37 cellular contexts compared by ENCODE assay signal in genomic region chr10:44308935-44309334, GRCh38.
"Had no signal": no experiment of that assay in that cellular context is flagged by ENCODE, and none has a peak within 500 bp of the region (broad histone marks: within the 10 kb centered on the region; RNA-seq: fewer than 3 reads in every experiment).

No MANE protein-coding gene starts in this region.

- H3K9me3 Mint-ChIP-seq: activated CD4-positive, alpha-beta T cell treated with anti-CD3 and anti-CD28 coated beads, Interleukin-2, amount 10 ng/mL, durations not matched to agents 7 days and 5 days had no signal

- H3K27ac ChIP-seq: brain microvascular endothelial cell, PC-9, RWPE1, VCaP had no signal

- H3K4me3 ChIP-seq: MG63, PC-9 had no signal

- H3K36me3 ChIP-seq: brain microvascular endothelial cell, MG63 had no signal

- H3K4me3 Mint-ChIP-seq: activated B cell treated with CpG ODN at 0.5 μM for 24 hours; activated CD4-positive, alpha-beta T cell treated with anti-CD3 and anti-CD28 coated beads, Interleukin-2, amount 10 ng/mL, durations not matched to agents 7 days and 5 days; activated CD8-positive, alpha-beta memory T cell treated with anti-CD3 and anti-CD28 coated beads, Interleukin-2, amount 10 ng/mL, durations not matched to agents 7 days and 5 days; activated naive CD8-positive, alpha-beta T cell treated with anti-CD3 and anti-CD28 coated beads for 36 hours; activated T-helper 17 cell treated with anti-CD3 and anti-CD28 coated beads, Interleukin-2, amount 50 U/mL, for 72 hours had no signal

- ATAC-seq: activated CD8-positive, alpha-beta memory T cell treated with anti-CD3 and anti-CD28 coated beads, Interleukin-2, amount 10 ng/mL, durations not matched to agents 7 days and 5 days; activated T-helper 17 cell treated with anti-CD3 and anti-CD28 coated beads, Interleukin-2, amount 50 U/mL, for 72 hours; Right ventricle myocardium inferior had no signal

- DNase-seq: activated B cell treated with CpG ODN at 0.5 μM for 24 hours; activated CD4-positive, alpha-beta T cell treated with anti-CD3 and anti-CD28 coated beads for 1 hour; activated CD4-positive, alpha-beta T cell treated with anti-CD3 and anti-CD28 coated beads, Interleukin-2, amount 10 ng/mL, durations not matched to agents 7 days and 5 days; activated CD4-positive, alpha-beta T cell treated with anti-CD3 and anti-CD28 coated beads, Interleukin-2, amount 50 U/mL, for 48 hours; activated CD8-positive, alpha-beta memory T cell treated with anti-CD3 and anti-CD28 coated beads for 24 hours; activated CD8-positive, alpha-beta memory T cell treated with anti-CD3 and anti-CD28 coated beads, Interleukin-2, amount 10 ng/mL, durations not matched to agents 7 days and 5 days; activated CD8-positive, alpha-beta memory T cell treated with anti-CD3 and anti-CD28 coated beads, Interleukin-2, amount 50 U/mL, for 48 hours; activated effector memory CD4-positive, alpha-beta T cell treated with anti-CD3 and anti-CD28 coated beads, Interleukin-2, amount 50 U/mL, for 16 hours; activated naive CD4-positive, alpha-beta T cell; activated naive CD4-positive, alpha-beta T cell treated with anti-CD3 and anti-CD28 coated beads, Interleukin-2, amount 50 U/mL, for 16 hours; activated naive CD8-positive, alpha-beta T cell treated with anti-CD3 and anti-CD28 coated beads for 36 hours; activated T-cell treated with anti-CD3 and anti-CD28 coated beads, Interleukin-2, amount 50 U/mL, for 48 hours; amniotic stem cell; aorta; brain microvascular endothelial cell; Kasumi-1; KG1; MG63; MV-4-11; NCI-H1092; NCI-H1436 treated with DMSO at 0.1 percent for 48 hours; NCI-H1694 treated with DMSO at 0.1 percent for 48 hours; NCI-H2029; NCI-H345; NCI-H524 treated with DMSO at 0.1 percent for 48 hours; NCI-H748 treated with DMSO at 0.1 percent for 48 hours; NK-92 treated with Interleukin-12 subunit alpha and Interleukin-12 subunit beta, amount 100 ng/mL, for 24 hours; PC-9; SIG-M5; SW 1271; T-helper 1 cell; T-helper 2 cell; T-helper 9 cell had no signal

- H3K27me3 ChIP-seq: brain microvascular endothelial cell, MG63 had no signal

- H3K27ac Mint-ChIP-seq: activated B cell treated with CpG ODN at 0.5 μM for 24 hours; activated CD4-positive, alpha-beta T cell treated with anti-CD3 and anti-CD28 coated beads, Interleukin-2, amount 10 ng/mL, durations not matched to agents 7 days and 5 days; activated CD8-positive, alpha-beta memory T cell treated with anti-CD3 and anti-CD28 coated beads, Interleukin-2, amount 10 ng/mL, durations not matched to agents 7 days and 5 days; activated naive CD8-positive, alpha-beta T cell treated with anti-CD3 and anti-CD28 coated beads for 36 hours; activated T-helper 17 cell treated with anti-CD3 and anti-CD28 coated beads, Interleukin-2, amount 50 U/mL, for 72 hours had no signal

- H3K9me3 ChIP-seq: MG63 had no signal

- H3K36me3 Mint-ChIP-seq: activated CD8-positive, alpha-beta memory T cell treated with anti-CD3 and anti-CD28 coated beads, Interleukin-2, amount 10 ng/mL, durations not matched to agents 7 days and 5 days; activated naive CD8-positive, alpha-beta T cell treated with anti-CD3 and anti-CD28 coated beads for 36 hours had no signal
